In the genomic region with DNA sequence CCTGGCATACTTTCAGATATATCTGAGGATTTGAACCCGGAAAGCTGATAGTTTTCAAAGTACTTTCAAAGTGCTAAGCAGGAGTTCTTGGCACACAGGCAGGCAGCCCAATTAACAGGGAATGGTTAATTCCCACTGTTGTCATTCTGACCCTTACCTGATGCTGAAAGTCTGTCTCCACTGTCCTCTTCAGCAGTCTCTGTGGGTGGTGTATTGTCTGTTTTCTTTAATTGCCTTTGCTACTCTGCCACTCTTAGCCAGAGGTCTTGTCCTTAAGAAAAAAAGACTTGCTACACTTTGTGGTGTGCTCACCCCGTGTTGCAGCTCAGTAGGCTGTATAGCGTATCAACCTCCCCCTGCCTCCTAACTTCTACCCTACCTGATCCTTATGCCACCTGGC, we compare ENCODE assay signal across 35 cellular contexts.
"Had no signal": no experiment of that assay in that cellular context is flagged by ENCODE, and none has a peak within 500 bp of the region (broad histone marks: within the 10 kb centered on the region; RNA-seq: fewer than 3 reads in every experiment).

No MANE protein-coding gene starts in this region.

- H3K9me3 ChIP-seq: Peyer's patch had no signal

- H3K27ac Mint-ChIP-seq: activated CD4-positive, alpha-beta memory T cell treated with anti-CD3 and anti-CD28 coated beads, Interleukin-2, amount 10 ng/mL, durations not matched to agents 7 days and 5 days; activated CD8-positive, alpha-beta memory T cell treated with anti-CD3 and anti-CD28 coated beads, Interleukin-2, amount 10 ng/mL, durations not matched to agents 7 days and 5 days; activated naive CD4-positive, alpha-beta T cell treated with anti-CD3 and anti-CD28 coated beads, Interleukin-2, amount 10 ng/mL, durations not matched to agents 7 days and 5 days; activated naive CD8-positive, alpha-beta T cell; activated naive CD8-positive, alpha-beta T cell treated with anti-CD3 and anti-CD28 coated beads, Interleukin-2, amount 50 U/mL, for 24 hours; T-cell had no signal

- DNase-seq: activated CD4-positive, alpha-beta memory T cell treated with anti-CD3 and anti-CD28 coated beads, Interleukin-2, amount 10 ng/mL, durations not matched to agents 7 days and 5 days; activated CD4-positive, alpha-beta T cell treated with anti-CD3 and anti-CD28 coated beads for 1 hour; activated CD4-positive, alpha-beta T cell treated with anti-CD3 and anti-CD28 coated beads for 48 hours; activated CD4-positive, CD25-positive, alpha-beta regulatory T cell; activated CD8-positive, alpha-beta memory T cell treated with anti-CD3 and anti-CD28 coated beads for 24 hours; activated CD8-positive, alpha-beta memory T cell treated with anti-CD3 and anti-CD28 coated beads, Interleukin-2, amount 10 ng/mL, durations not matched to agents 7 days and 5 days; activated CD8-positive, alpha-beta memory T cell treated with anti-CD3 and anti-CD28 coated beads, Interleukin-2, amount 50 U/mL, for 48 hours; activated effector memory CD4-positive, alpha-beta T cell treated with Interleukin-2 at 50 U/mL for 16 hours; activated naive CD4-positive, alpha-beta T cell treated with anti-CD3 and anti-CD28 coated beads, Interleukin-2, amount 10 ng/mL, durations not matched to agents 7 days and 5 days; activated naive CD8-positive, alpha-beta T cell treated with anti-CD3 and anti-CD28 coated beads, Interleukin-2, amount 50 U/mL, for 24 hours; activated T-cell treated with anti-CD3 and anti-CD28 coated beads, Interleukin-2, amount 50 U/mL, for 48 hours; anterior cingulate cortex; caudate nucleus; cerebellar nuclear complex; NCI-H1105; NCI-H1436; NCI-H1694; NCI-H1930; NCI-H2081 treated with DMSO at 0.1 percent for 48 hours; NCI-H2171; NCI-H510A treated with DMSO at 0.1 percent for 48 hours; NCI-H526 treated with DMSO at 0.1 percent for 48 hours; NK-92 treated with Interleukin-12 subunit alpha and Interleukin-12 subunit beta, amount 100 ng/mL, for 24 hours; PC-3; Peyer's patch; RPMI8226; SIG-M5; T-cell; T-helper 2 cell; T-helper 9 cell had no signal

- H3K27me3 Mint-ChIP-seq: activated CD4-positive, alpha-beta memory T cell treated with anti-CD3 and anti-CD28 coated beads, Interleukin-2, amount 10 ng/mL, durations not matched to agents 7 days and 5 days; activated CD8-positive, alpha-beta memory T cell treated with anti-CD3 and anti-CD28 coated beads, Interleukin-2, amount 10 ng/mL, durations not matched to agents 7 days and 5 days; activated naive CD4-positive, alpha-beta T cell treated with anti-CD3 and anti-CD28 coated beads, Interleukin-2, amount 10 ng/mL, durations not matched to agents 7 days and 5 days; activated naive CD8-positive, alpha-beta T cell; activated naive CD8-positive, alpha-beta T cell treated with anti-CD3 and anti-CD28 coated beads, Interleukin-2, amount 50 U/mL, for 24 hours; brain; T-cell had no signal

- H3K4me3 ChIP-seq: K562, Peyer's patch had no signal

- ATAC-seq: activated CD8-positive, alpha-beta memory T cell treated with anti-CD3 and anti-CD28 coated beads, Interleukin-2, amount 10 ng/mL, durations not matched to agents 7 days and 5 days; activated naive CD8-positive, alpha-beta T cell treated with anti-CD3 and anti-CD28 coated beads, Interleukin-2, amount 50 U/mL, for 24 hours; K562; PC-3; SK-N-SH treated with all-trans-retinoic acid at 6 μM for 48 hours; T-cell had no signal

- H3K27me3 ChIP-seq: Peyer's patch had no signal

- H3K4me1 Mint-ChIP-seq: activated CD4-positive, alpha-beta memory T cell treated with anti-CD3 and anti-CD28 coated beads, Interleukin-2, amount 10 ng/mL, durations not matched to agents 7 days and 5 days; activated CD8-positive, alpha-beta memory T cell treated with anti-CD3 and anti-CD28 coated beads, Interleukin-2, amount 10 ng/mL, durations not matched to agents 7 days and 5 days; activated naive CD4-positive, alpha-beta T cell treated with anti-CD3 and anti-CD28 coated beads, Interleukin-2, amount 10 ng/mL, durations not matched to agents 7 days and 5 days; activated naive CD8-positive, alpha-beta T cell treated with anti-CD3 and anti-CD28 coated beads, Interleukin-2, amount 50 U/mL, for 24 hours; brain; T-cell had no signal

- H3K4me3 Mint-ChIP-seq: activated CD4-positive, alpha-beta memory T cell treated with anti-CD3 and anti-CD28 coated beads, Interleukin-2, amount 10 ng/mL, durations not matched to agents 7 days and 5 days; activated CD8-positive, alpha-beta memory T cell treated with anti-CD3 and anti-CD28 coated beads, Interleukin-2, amount 10 ng/mL, durations not matched to agents 7 days and 5 days; activated naive CD4-positive, alpha-beta T cell treated with anti-CD3 and anti-CD28 coated beads, Interleukin-2, amount 10 ng/mL, durations not matched to agents 7 days and 5 days; activated naive CD8-positive, alpha-beta T cell; activated naive CD8-positive, alpha-beta T cell treated with anti-CD3 and anti-CD28 coated beads, Interleukin-2, amount 50 U/mL, for 24 hours; T-cell had no signal

- H3K27ac ChIP-seq: Peyer's patch, VCaP had no signal

- H3K4me1 ChIP-seq: Peyer's patch had no signal

- H3K9me3 Mint-ChIP-seq: activated CD4-positive, alpha-beta memory T cell treated with anti-CD3 and anti-CD28 coated beads, Interleukin-2, amount 10 ng/mL, durations not matched to agents 7 days and 5 days; activated naive CD4-positive, alpha-beta T cell treated with anti-CD3 and anti-CD28 coated beads, Interleukin-2, amount 10 ng/mL, durations not matched to agents 7 days and 5 days; activated naive CD8-positive, alpha-beta T cell treated with anti-CD3 and anti-CD28 coated beads, Interleukin-2, amount 50 U/mL, for 24 hours; brain; T-cell had no signal
